ENCODE assay signal across 1 cellular context in the genomic region with DNA sequence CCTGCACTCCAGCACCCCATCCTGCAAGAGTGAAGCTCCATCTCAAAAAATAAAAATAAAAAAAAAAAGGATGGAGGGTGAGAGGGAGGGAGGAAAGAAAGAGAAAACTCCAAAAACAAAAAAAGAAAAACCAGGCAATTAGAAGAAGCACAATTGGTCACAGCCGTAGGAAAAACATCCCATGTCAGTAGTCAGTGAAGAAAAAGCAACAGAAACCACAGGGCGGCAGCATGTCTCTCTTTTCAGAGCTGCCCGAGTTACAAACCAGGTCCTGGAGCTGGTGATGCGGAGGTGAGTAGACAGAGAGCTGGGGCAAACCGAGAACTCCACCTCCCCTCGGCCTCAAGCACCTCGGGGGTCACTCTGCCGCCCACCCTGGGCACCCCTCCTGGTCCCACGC.
A peak's percentile ranks its signal among the peaks of the same experiment; 100 is the strongest.
TF ChIP-seq lines count a peak whose summit lies in the region.

No MANE protein-coding gene starts in this region.

TF ChIP-seq in IMR-90, 13 proteins besides CTCF, POLR2A, EP300 and RAD21:
- peak; percentile 53 for TF ChIP-seq SMC3 (IDR thresholded peaks at IDR 0.05; ENCODE audit: low read depth, low read length)
